In the genomic region with DNA sequence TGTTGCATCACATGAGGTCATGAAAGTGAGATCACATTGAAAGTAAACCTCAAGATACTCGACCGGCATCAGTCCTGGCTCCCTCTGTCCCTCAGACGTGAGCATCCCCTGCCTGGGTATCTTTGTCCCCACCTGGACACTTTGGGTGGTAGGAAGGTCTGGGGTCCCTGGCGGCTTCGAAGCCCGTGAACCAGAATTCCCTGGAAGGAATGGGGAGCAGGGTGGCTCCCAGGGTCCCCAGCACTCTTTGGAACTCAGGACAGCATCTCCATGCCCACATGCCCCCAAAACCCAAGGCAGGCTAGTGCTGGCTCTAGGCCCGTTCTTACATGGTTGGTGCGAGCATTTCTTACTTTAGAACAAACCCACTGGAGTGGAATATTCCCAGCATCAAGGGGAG, we compare ENCODE assay signal across 18 cellular contexts. TPM values are rescaled to one million over a fixed set of nuclear protein-coding genes. Genes with fewer than 3 reads are reported as not detected.
"Had no signal": no experiment of that assay in that cellular context is flagged by ENCODE, and none has a peak within 500 bp of the region (broad histone marks: within the 10 kb centered on the region; RNA-seq: fewer than 3 reads in every experiment).

No MANE protein-coding gene starts in this region.

- H3K4me1 ChIP-seq: left lung, SJCRH30 had no signal

- DNase-seq: activated CD4-positive, alpha-beta T cell treated with anti-CD3 and anti-CD28 coated beads, Interleukin-2, amount 10 ng/mL, durations not matched to agents 7 days and 5 days; activated CD4-positive, CD25-positive, alpha-beta regulatory T cell; activated CD8-positive, alpha-beta memory T cell treated with anti-CD3 and anti-CD28 coated beads, Interleukin-2, amount 50 U/mL, for 48 hours; activated naive CD4-positive, alpha-beta T cell treated with Interleukin-2 at 50 U/mL for 16 hours; activated T-cell treated with anti-CD3 and anti-CD28 coated beads, Interleukin-2, amount 50 U/mL, for 72 hours; endodermal cell; islet precursor cell; mesenchymal stem cell; nucleus accumbens; SJCRH30 had no signal

- H3K27ac Mint-ChIP-seq: activated CD4-positive, alpha-beta T cell treated with anti-CD3 and anti-CD28 coated beads, Interleukin-2, amount 10 ng/mL, durations not matched to agents 7 days and 5 days; activated T-cell treated with anti-CD3 and anti-CD28 coated beads, Interleukin-2, amount 50 U/mL, for 72 hours; endodermal cell; natural killer cell treated with Interleukin-12 subunit alpha and Interleukin-12 subunit beta and Interleukin-15 and Interleukin-18, amount 100 ng/mL, for 72 hours; progenitor cell of endocrine pancreas; T-helper 2 cell treated with Interferon-gamma antibody and Interleukin-4, amounts not matched to agents 5 μg/mL and 100 μg/mL, for 36 hours had no signal

- H3K9me3 ChIP-seq: gastroesophageal sphincter, left lung, SJCRH30, tibial artery had no signal

- H3K27me3 ChIP-seq: dorsolateral prefrontal cortex, gastroesophageal sphincter, left lung, SJCRH30, tibial artery had no signal

- H3K9me3 Mint-ChIP-seq: activated CD4-positive, alpha-beta T cell treated with anti-CD3 and anti-CD28 coated beads, Interleukin-2, amount 10 ng/mL, durations not matched to agents 7 days and 5 days; activated T-cell treated with anti-CD3 and anti-CD28 coated beads, Interleukin-2, amount 50 U/mL, for 72 hours; endodermal cell; natural killer cell treated with Interleukin-12 subunit alpha and Interleukin-12 subunit beta and Interleukin-15 and Interleukin-18, amount 100 ng/mL, for 72 hours; T-helper 2 cell treated with Interferon-gamma antibody and Interleukin-4, amounts not matched to agents 5 μg/mL and 100 μg/mL, for 36 hours had no signal

- ATAC-seq: activated T-cell treated with anti-CD3 and anti-CD28 coated beads, Interleukin-2, amount 50 U/mL, for 72 hours; gastroesophageal sphincter; left lung; natural killer cell treated with Interleukin-12 subunit alpha and Interleukin-12 subunit beta and Interleukin-15 and Interleukin-18, amount 100 ng/mL, for 72 hours; right cardiac atrium had no signal

- H3K36me3 Mint-ChIP-seq: natural killer cell treated with Interleukin-12 subunit alpha and Interleukin-12 subunit beta and Interleukin-15 and Interleukin-18, amount 100 ng/mL, for 72 hours had no signal

- H3K27ac ChIP-seq: gastroesophageal sphincter, left lung, SJCRH30, tibial artery had no signal

- H3K4me3 ChIP-seq: dorsolateral prefrontal cortex, gastroesophageal sphincter, left lung, SJCRH30, tibial artery had no signal

- H3K27me3 Mint-ChIP-seq: activated CD4-positive, alpha-beta T cell treated with anti-CD3 and anti-CD28 coated beads, Interleukin-2, amount 10 ng/mL, durations not matched to agents 7 days and 5 days; natural killer cell treated with Interleukin-12 subunit alpha and Interleukin-12 subunit beta and Interleukin-15 and Interleukin-18, amount 100 ng/mL, for 72 hours; progenitor cell of endocrine pancreas had no signal

- H3K4me1 Mint-ChIP-seq: endodermal cell had no signal

- H3K4me3 Mint-ChIP-seq: activated CD4-positive, alpha-beta T cell treated with anti-CD3 and anti-CD28 coated beads, Interleukin-2, amount 10 ng/mL, durations not matched to agents 7 days and 5 days; activated T-cell treated with anti-CD3 and anti-CD28 coated beads, Interleukin-2, amount 50 U/mL, for 72 hours; endodermal cell; natural killer cell treated with Interleukin-12 subunit alpha and Interleukin-12 subunit beta and Interleukin-15 and Interleukin-18, amount 100 ng/mL, for 72 hours; T-helper 2 cell treated with Interferon-gamma antibody and Interleukin-4, amounts not matched to agents 5 μg/mL and 100 μg/mL, for 36 hours had no signal

RNA-seq across cellular contexts. Expression of gene DERL3, which starts 7.5 kb away (rescaled TPM):
- total RNA-seq: SJCRH30 had no signal
